15 cellular contexts compared by ENCODE assay signal in genomic region chr1:201555593-201555945, GRCh38.
"Had no signal": no experiment of that assay in that cellular context is flagged by ENCODE, and none has a peak within 500 bp of the region (broad histone marks: within the 10 kb centered on the region; RNA-seq: fewer than 3 reads in every experiment).

No MANE protein-coding gene starts in this region.

- H3K4me1 ChIP-seq: parathyroid adenoma had no signal

- H3K27ac ChIP-seq: parathyroid adenoma, SJSA1, spleen, transverse colon, VCaP had no signal

- H3K4me3 Mint-ChIP-seq: activated CD8-positive, alpha-beta T cell treated with anti-CD3 and anti-CD28 coated beads, Interleukin-2, amount 10 ng/mL, durations not matched to agents 7 days and 5 days; activated naive CD8-positive, alpha-beta T cell treated with anti-CD3 and anti-CD28 coated beads, Interleukin-2, amount 10 ng/mL, durations not matched to agents 7 days and 5 days; stimulated activated memory B cell treated with anti-CD40 and anti-IgM and Interleukin-4, amounts not matched to agents 10 μg/mL and 1 μg/mL and 100 μg/mL, for 72 hours had no signal

- H3K9me3 ChIP-seq: breast epithelium, SJSA1, spleen, transverse colon had no signal

- ATAC-seq: activated CD8-positive, alpha-beta T cell treated with anti-CD3 and anti-CD28 coated beads, Interleukin-2, amount 10 ng/mL, durations not matched to agents 7 days and 5 days; stimulated activated memory B cell treated with anti-CD40 and anti-IgM and Interleukin-4, amounts not matched to agents 10 μg/mL and 1 μg/mL and 100 μg/mL, for 72 hours had no signal

- H3K27ac Mint-ChIP-seq: activated CD8-positive, alpha-beta T cell treated with anti-CD3 and anti-CD28 coated beads, Interleukin-2, amount 10 ng/mL, durations not matched to agents 7 days and 5 days; activated naive CD8-positive, alpha-beta T cell treated with anti-CD3 and anti-CD28 coated beads, Interleukin-2, amount 10 ng/mL, durations not matched to agents 7 days and 5 days; stimulated activated memory B cell treated with anti-CD40 and anti-IgM and Interleukin-4, amounts not matched to agents 10 μg/mL and 1 μg/mL and 100 μg/mL, for 72 hours had no signal

- DNase-seq: activated CD8-positive, alpha-beta memory T cell treated with anti-CD3 and anti-CD28 coated beads, Interleukin-2, amount 50 U/mL, for 48 hours; activated CD8-positive, alpha-beta T cell treated with anti-CD3 and anti-CD28 coated beads, Interleukin-2, amount 10 ng/mL, durations not matched to agents 7 days and 5 days; activated naive CD8-positive, alpha-beta T cell treated with anti-CD3 and anti-CD28 coated beads, Interleukin-2, amount 10 ng/mL, durations not matched to agents 7 days and 5 days; aorta; effector CD4-positive, alpha-beta T cell; retina; spleen; stimulated activated CD4-positive, alpha-beta T cell treated with anti-CD3 and anti-CD28 coated beads, Interleukin-1b, Interleukin-23, amount 100 ng/mL, for 48 hours; T1000; transverse colon had no signal

- H3K36me3 Mint-ChIP-seq: activated naive CD8-positive, alpha-beta T cell treated with anti-CD3 and anti-CD28 coated beads, Interleukin-2, amount 10 ng/mL, durations not matched to agents 7 days and 5 days; stimulated activated memory B cell treated with anti-CD40 and anti-IgM and Interleukin-4, amounts not matched to agents 10 μg/mL and 1 μg/mL and 100 μg/mL, for 72 hours had no signal

- H3K9me3 Mint-ChIP-seq: activated naive CD8-positive, alpha-beta T cell treated with anti-CD3 and anti-CD28 coated beads, Interleukin-2, amount 10 ng/mL, durations not matched to agents 7 days and 5 days; stimulated activated memory B cell treated with anti-CD40 and anti-IgM and Interleukin-4, amounts not matched to agents 10 μg/mL and 1 μg/mL and 100 μg/mL, for 72 hours had no signal

- H3K27me3 Mint-ChIP-seq: stimulated activated memory B cell treated with anti-CD40 and anti-IgM and Interleukin-4, amounts not matched to agents 10 μg/mL and 1 μg/mL and 100 μg/mL, for 72 hours had no signal

- H3K27me3 ChIP-seq: breast epithelium, SJSA1, transverse colon had no signal

- H3K4me3 ChIP-seq: breast epithelium, SJSA1, spleen, transverse colon had no signal

- H3K36me3 ChIP-seq: breast epithelium, SJSA1, spleen, transverse colon had no signal

- H2AFZ ChIP-seq: parathyroid adenoma had no signal
